In genomic region chr5:56669534-56670483, GRCh38 we compare ENCODE assay signal across 9 cellular contexts.
DNase-seq lines count a peak whose midpoint lies in the region; ATAC-seq, FAIRE-seq and TF ChIP-seq lines count a peak whose summit lies in the region.
"Had no signal": no experiment of that assay in that cellular context is flagged by ENCODE, and none has a peak within 500 bp of the region (broad histone marks: within the 10 kb centered on the region; RNA-seq: fewer than 3 reads in every experiment).

No MANE protein-coding gene starts in this region.

- H3K4me3 ChIP-seq in fibroblast of pulmonary artery (replicated peaks; ENCODE audit: low read depth, low read length) (no peak overlapping the region), neuronal stem cell (ENCODE audit: low read length in 2 of 2) (no peak overlapping the region)
- H3K4me3 ChIP-seq: SK-N-MC had no signal

- H3K14ac ChIP-seq in neuronal stem cell (ENCODE audit: low read length), result no peak overlapping the region

- no peak overlapping the region for H3K4me2 ChIP-seq in neuronal stem cell (ENCODE audit: insufficient read depth, low read length, poor library complexity, severe bottlenecking)

- H2BK12ac ChIP-seq in neuronal stem cell (ENCODE audit: low read length), result no peak overlapping the region

- no peak for TF ChIP-seq POLR2A in GM12892 (IDR thresholded peaks at IDR 0.05; ENCODE audit: low read depth, low read length)

- no peak overlapping the region for H4K91ac ChIP-seq in neuronal stem cell (ENCODE audit: low read depth, low read length, poor library complexity)

- no peak overlapping the region for H2AFZ ChIP-seq in neuronal stem cell (ENCODE audit: low read length)

- peaks cover 0 to 2% of the 10 kb centered on the region in 2 donors for H3K4me1 ChIP-seq in neuronal stem cell (ENCODE audit: control insufficient read depth in 2 of 2, insufficient read depth in 1 of 2, low read depth in 1 of 2, low read length in 2 of 2)

- H3K18ac ChIP-seq in neuronal stem cell (ENCODE audit: low read length), result no peak overlapping the region

- FAIRE-seq in GM12892 (lab: Jason Lieb, UNC), result peak; percentile 92

- no peak overlapping the region for H3K4ac ChIP-seq in neuronal stem cell (ENCODE audit: low read length)

- TF ChIP-seq CTCF in fibroblast of pulmonary artery (IDR thresholded peaks at IDR 0.05; ENCODE audit: low read length, missing control alignments), result no peak

- H3K36me3 ChIP-seq in neuronal stem cell (replicated peaks in 1 of 2; ENCODE audit: control insufficient read depth in 2 of 2, insufficient read depth in 2 of 2, low read length in 2 of 2), result no peaks in the 10 kb centered on the region

- peak; percentile 96 for ATAC-seq in GM21825 (IDR thresholded peaks at IDR 0.05; ENCODE audit: unreplicated experiment)
- peak; percentile 93 to 94 for ATAC-seq in activated CD4-positive, CD25-positive, alpha-beta regulatory T cell treated with anti-CD3 and anti-CD28 coated beads, Interleukin-2, amount 50 U/mL, for 24 hours

- no peak overlapping the region for H2BK15ac ChIP-seq in neuronal stem cell (ENCODE audit: low read length)

- H2AK5ac ChIP-seq in neuronal stem cell (ENCODE audit: low read depth, low read length), result no peak overlapping the region

- WGBS in neuronal stem cell (ENCODE audit: extremely low coverage in 2 of 2, insufficient read length in 2 of 2, insufficient replicate concordance in 1 of 2), 2 donors, result no CpG with 5 or more reads among the region's 10 CpGs

- peak; percentile 48 for DNase-seq in GM12892 (ENCODE audit: insufficient read length)
- peak; percentile 56 for DNase-seq in M059J (ENCODE audit: low read depth)
- DNase-seq in fibroblast of pulmonary artery (ENCODE audit: low read depth), result peak; percentile 11
- DNase-seq in putamen (ENCODE audit: low spot score), result peak; percentile 45
- DNase-seq in neuronal stem cell (ENCODE audit: low spot score), result no peak
- no peak for DNase-seq in NCI-H526 (lab: John Stamatoyannopoulos, UW)

- H3K27ac ChIP-seq in neuronal stem cell (replicated peaks; ENCODE audit: low read length), result no peak overlapping the region
- H3K27ac ChIP-seq: SK-N-MC had no signal

- H2BK5ac ChIP-seq in neuronal stem cell (ENCODE audit: low read length), result no peak overlapping the region

- no peak overlapping the region for H2BK120ac ChIP-seq in neuronal stem cell (ENCODE audit: low read depth, low read length)

- H3K27me3 ChIP-seq in neuronal stem cell (ENCODE audit: control insufficient read depth in 3 of 3, insufficient read depth in 3 of 3, low read depth in 1 of 3, low read length in 3 of 3), result no peaks in the 10 kb centered on the region

- no peak overlapping the region for H3K23ac ChIP-seq in neuronal stem cell (ENCODE audit: low read depth, low read length, poor library complexity)

- H3K9me3 ChIP-seq in neuronal stem cell (replicated peaks in 1 of 2; ENCODE audit: control insufficient read depth in 2 of 2, insufficient read depth in 1 of 2, low read depth in 1 of 2, low read length in 2 of 2), result no peaks in the 10 kb centered on the region

- H3K9ac ChIP-seq in neuronal stem cell (ENCODE audit: low read depth, low read length, poor library complexity), result no peak overlapping the region

- H3K79me1 ChIP-seq in neuronal stem cell (ENCODE audit: low read depth, low read length), result no peaks in the 10 kb centered on the region

- H4K8ac ChIP-seq in neuronal stem cell (ENCODE audit: low read depth, low read length), result no peak overlapping the region

Comparison
In these comparisons a context has a peak if more than half of its experiments do, and no peak if none do; other contexts are left out.
1. DNase-seq: peak in GM12892 (single experiment), M059J (single experiment), fibroblast of pulmonary artery (single experiment) and putamen (single experiment); none in neuronal stem cell (single experiment) and NCI-H526 (0 of 2).